7 cellular contexts compared by ENCODE assay signal in the genomic region with DNA sequence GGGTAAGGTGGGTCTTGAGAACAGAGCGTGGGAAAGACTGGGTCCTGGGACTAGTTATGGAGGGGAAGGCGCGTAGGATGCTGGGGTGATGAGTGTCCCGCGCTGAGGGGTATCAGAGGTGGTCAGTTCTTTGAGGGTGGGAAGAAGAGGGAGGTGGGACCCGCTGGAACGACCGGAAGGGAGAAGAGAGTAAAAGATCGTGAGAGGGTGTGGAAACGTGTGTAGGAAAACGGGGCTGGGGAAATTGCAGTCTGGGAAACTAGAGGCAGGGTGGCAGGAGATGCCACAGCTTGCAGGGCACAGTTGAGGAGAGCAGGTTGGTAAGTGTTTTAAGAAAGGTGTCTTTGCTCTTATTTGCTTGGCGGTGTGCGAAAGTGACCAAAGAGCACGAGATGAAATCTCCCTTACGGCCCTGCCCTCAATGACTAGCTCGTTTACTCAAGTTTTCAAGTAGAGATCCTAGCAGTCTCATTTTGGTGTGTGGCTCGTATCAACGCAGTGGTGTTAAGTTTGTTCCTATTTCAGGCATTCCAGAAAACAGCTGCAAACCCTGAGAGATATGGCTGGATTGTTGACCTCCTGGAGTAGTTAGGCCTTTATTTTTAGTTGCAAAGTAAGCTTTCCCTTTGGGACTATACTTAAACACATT. TPM values are rescaled to one million over a fixed set of nuclear protein-coding genes. Genes with fewer than 3 reads are reported as not detected.
DNase-seq lines count a peak whose midpoint lies in the region; ATAC-seq and TF ChIP-seq lines count a peak whose summit lies in the region.

No MANE protein-coding gene starts in this region.

- ATAC-seq in GM18870 (IDR thresholded peaks at IDR 0.05; ENCODE audit: unreplicated experiment): no peak

- no peak for TF ChIP-seq POLR2A in prostate gland (IDR thresholded peaks at IDR 0.05)

- H3K4me1 Mint-ChIP-seq in IgD-negative memory B cell (peaks cover 26 to 30% (median 29%) of the 10 kb centered on the region in 3 donors), glutamatergic neuron (ENCODE audit: low read depth, unreplicated experiment) (peaks cover 10% of the 10 kb centered on the region)
- H3K4me1 Mint-ChIP-seq in activated CD4-positive, alpha-beta memory T cell treated with anti-CD3 and anti-CD28 coated beads for 36 hours (ENCODE audit: low read depth): peaks cover 43% of the 10 kb centered on the region

- H3K4me1 ChIP-seq in prostate gland (replicated peaks): no peaks in the 10 kb centered on the region

- H3K4me3 Mint-ChIP-seq in IgD-negative memory B cell: peak overlapping the region; percentile 87 to 97 (median 94)
- H3K4me3 Mint-ChIP-seq in activated CD4-positive, alpha-beta memory T cell treated with anti-CD3 and anti-CD28 coated beads for 36 hours: peak overlapping the region; percentile 94
- peak overlapping the region; percentile 96 for H3K4me3 Mint-ChIP-seq in glutamatergic neuron (ENCODE audit: unreplicated experiment)

- H3K4me3 ChIP-seq in GM08714 (ENCODE audit: low read length): peak overlapping the region; percentile 88
- peak overlapping the region; percentile 77 to 82 for H3K4me3 ChIP-seq in prostate gland

- no peaks in the 10 kb centered on the region for H3K27me3 Mint-ChIP-seq in IgD-negative memory B cell
- no peaks in the 10 kb centered on the region for H3K27me3 Mint-ChIP-seq in activated CD4-positive, alpha-beta memory T cell treated with anti-CD3 and anti-CD28 coated beads for 36 hours
- no peaks in the 10 kb centered on the region for H3K27me3 Mint-ChIP-seq in glutamatergic neuron (ENCODE audit: unreplicated experiment)

- no peak for TF ChIP-seq CTCF in glutamatergic neuron (IDR thresholded peaks at IDR 0.05; ENCODE audit: partially characterized antibody, unreplicated experiment)
- no peak for TF ChIP-seq CTCF in prostate gland (IDR thresholded peaks at IDR 0.05)

- H3K27me3 ChIP-seq in prostate gland (replicated peaks; ENCODE audit: insufficient read depth): no peaks in the 10 kb centered on the region

- DNase-seq in activated CD4-positive, alpha-beta memory T cell treated with anti-CD3 and anti-CD28 coated beads for 36 hours: no peak
- no peak for DNase-seq in glutamatergic neuron
- DNase-seq in prostate gland (ENCODE audit: low spot score): peak; percentile 11
- no peak for DNase-seq in pons (ENCODE audit: low spot score)

- H3K9me3 Mint-ChIP-seq in IgD-negative memory B cell (no peaks in the 10 kb centered on the region), glutamatergic neuron (ENCODE audit: unreplicated experiment) (peaks cover 8% of the 10 kb centered on the region)
- H3K9me3 Mint-ChIP-seq in activated CD4-positive, alpha-beta memory T cell treated with anti-CD3 and anti-CD28 coated beads for 36 hours: no peaks in the 10 kb centered on the region

- intact Hi-C loops in activated CD4-positive, alpha-beta memory T cell treated with anti-CD3 and anti-CD28 coated beads for 36 hours (cut with micrococcal nuclease): loop anchor here (5.0 kb wide), 2 partner anchors 674 to 1851 kb away; a partner anchor contains a TSS
- intact Hi-C loops in prostate gland (cut with DNase I): loop anchor here (5.0 kb wide), 2 partner anchors 294 to 481 kb away; a partner anchor contains a TSS

- H3K36me3 Mint-ChIP-seq in IgD-negative memory B cell (peaks cover 8% of the 10 kb centered on the region), glutamatergic neuron (ENCODE audit: unreplicated experiment) (no peaks in the 10 kb centered on the region)
- peaks cover 25% of the 10 kb centered on the region for H3K36me3 Mint-ChIP-seq in activated CD4-positive, alpha-beta memory T cell treated with anti-CD3 and anti-CD28 coated beads for 36 hours

- POLR2A ChIA-PET in activated CD4-positive, alpha-beta memory T cell treated with anti-CD3 and anti-CD28 coated beads for 36 hours (lab: Charles Lee): interaction anchor here (0.8 to 5.3 kb wide), 6 partner anchors 11 to 310 kb away, joined by 3 to 72 read pairs (median 4); a partner anchor contains a TSS

- CTCF ChIA-PET in activated CD4-positive, alpha-beta memory T cell treated with anti-CD3 and anti-CD28 coated beads for 36 hours (lab: Charles Lee): interaction anchor here (1.0 to 2.6 kb wide), 4 partner anchors 24 to 295 kb away, joined by 3 to 18 read pairs (median 6); a partner anchor contains a TSS

- H3K27ac ChIP-seq in prostate gland: peak overlapping the region; percentile 77 to 92

- H3K27ac Mint-ChIP-seq in IgD-negative memory B cell (peak overlapping the region; percentile 10 to 99 (median 39)), glutamatergic neuron (ENCODE audit: unreplicated experiment) (peak overlapping the region; percentile 80)
- H3K27ac Mint-ChIP-seq in activated CD4-positive, alpha-beta memory T cell treated with anti-CD3 and anti-CD28 coated beads for 36 hours: peak overlapping the region; percentile 95

- WGBS in prostate gland: 2% methylated on average over 18 of the region's 18 CpGs

- H3K9me3 ChIP-seq in prostate gland: no peaks in the 10 kb centered on the region

- H3K36me3 ChIP-seq in prostate gland: no peaks in the 10 kb centered on the region

RNA-seq across cellular contexts. Expression of a gene that starts 0.6 kb away (rescaled TPM):
- polyA plus RNA-seq in IgD-negative memory B cell: 57.7 TPM
- total RNA-seq in activated CD4-positive, alpha-beta memory T cell treated with anti-CD3 and anti-CD28 coated beads for 36 hours: 100 to 1,000 TPM; 121 to 132 TPM
- 68.0 TPM for total RNA-seq in glutamatergic neuron (ENCODE audit: unreplicated experiment)
- 100 to 1,000 TPM in 1 of 2 donors, 10 to 100 TPM in 1; 90.1 to 124 TPM for total RNA-seq in prostate gland

RNA-seq across cellular contexts. Expression of a gene that starts 24.0 kb away (rescaled TPM):
- 41.8 TPM for polyA plus RNA-seq in IgD-negative memory B cell
- total RNA-seq in activated CD4-positive, alpha-beta memory T cell treated with anti-CD3 and anti-CD28 coated beads for 36 hours: 10 to 100 TPM; 28.7 to 29.1 TPM
- total RNA-seq in glutamatergic neuron (ENCODE audit: unreplicated experiment): 63.3 TPM
- total RNA-seq in prostate gland: 100 to 1,000 TPM in 1 of 2 donors, 10 to 100 TPM in 1; 41.4 to 118 TPM

RNA-seq across cellular contexts. Expression of a gene that starts 31.7 kb away (rescaled TPM):
- 2.8 TPM for polyA plus RNA-seq in IgD-negative memory B cell
- total RNA-seq in activated CD4-positive, alpha-beta memory T cell treated with anti-CD3 and anti-CD28 coated beads for 36 hours: 100 to 1,000 TPM; 140 to 155 TPM
- total RNA-seq in glutamatergic neuron (ENCODE audit: unreplicated experiment) (23.1 TPM), prostate gland (10 to 100 TPM in 1 of 2 donors, 1 to 10 TPM in 1; 3.2 to 20.3 TPM)

Comparison
In these comparisons a context has a peak if more than half of its experiments do, and no peak if none do; other contexts are left out.
1. H3K27ac Mint-ChIP-seq: peak in every context shown above with its lines; median percentile 95 in activated CD4-positive, alpha-beta memory T cell treated with anti-CD3 and anti-CD28 coated beads for 36 hours; 80 in glutamatergic neuron; 39 in IgD-negative memory B cell.